Comparison of ENCODE assay signal across 8 cellular contexts in genomic region chr3:27134165-27134796, GRCh38.
DNase-seq lines count a peak whose midpoint lies in the region; ATAC-seq and TF ChIP-seq lines count a peak whose summit lies in the region.

No MANE protein-coding gene starts in this region.

- ATAC-seq in HG02759 (IDR thresholded peaks at IDR 0.05; ENCODE audit: unreplicated experiment) (peak; percentile 99), WTC11 (peak; percentile 94)

- DNase-seq in activated gamma-delta T cell treated with Interleukin-2 at 50 U/mL for 16 hours (peak; percentile 56), activated gamma-delta T cell (lab: John Stamatoyannopoulos, UW) (no peak), NCI-H1105 treated with DMSO at 0.1 percent for 48 hours (lab: John Stamatoyannopoulos, UW) (peak; percentile 56), WTC11 (ENCODE audit: low spot score) (peak; percentile 76), caudate nucleus (lab: John Stamatoyannopoulos, UW) (peak in 55 of 61 donors; percentile 1 to 68 (median 18)), kidney glomerular epithelial cell (lab: John Stamatoyannopoulos, UW) (peak; percentile 67)
- peak; percentile 51 to 52 for DNase-seq in stimulated activated CD4-positive, alpha-beta T cell treated with anti-CD3 and anti-CD28 coated beads, Interleukin-2, amount 100 ng/mL, for 48 hours

- POLR2A ChIA-PET in WTC11 (lab: Charles Lee), result no interaction called here

- H3K4me1 Mint-ChIP-seq in WTC11, result no peaks in the 10 kb centered on the region

- H3K36me3 Mint-ChIP-seq in WTC11, result no peaks in the 10 kb centered on the region

- no peak overlapping the region for H3K27ac Mint-ChIP-seq in WTC11

- peaks cover 3% of the 10 kb centered on the region for H3K9me3 Mint-ChIP-seq in WTC11

- H3K27ac ChIP-seq in caudate nucleus (ENCODE audit: low read depth, low read length), result no peak overlapping the region

- peak; percentile 74 for TF ChIP-seq CTCF in WTC11 (IDR thresholded peaks at IDR 0.05)

- H3K27me3 Mint-ChIP-seq in WTC11 (ENCODE audit: low read depth), result no peaks in the 10 kb centered on the region

- CTCF ChIA-PET in WTC11 (lab: Charles Lee), result interaction anchor here (1.0 to 3.1 kb wide), 10 partner anchors 9 to 220 kb away, joined by 3 to 30 read pairs (median 4); no protein-coding TSS in a partner anchor

- no peak overlapping the region for H3K4me3 Mint-ChIP-seq in WTC11

TF ChIP-seq in WTC11, 78 proteins besides CTCF, POLR2A, EP300 and RAD21:
- TF ChIP-seq PREB (CRISPR knock-in tag; IDR thresholded peaks at IDR 0.05; ENCODE audit: borderline replicate concordance) (no peak), ZNF671 (CRISPR knock-in tag; IDR thresholded peaks at IDR 0.05) (no peak), SOX15 (CRISPR knock-in tag; IDR thresholded peaks at IDR 0.05) (no peak), NR3C1 (CRISPR knock-in tag; conservative IDR thresholded peaks at IDR 0.05; ENCODE audit: low read depth) (no peak), ESRRA (CRISPR knock-in tag; IDR thresholded peaks at IDR 0.05; ENCODE audit: borderline replicate concordance) (no peak), SMAD3 (CRISPR knock-in tag; IDR thresholded peaks at IDR 0.05; ENCODE audit: borderline replicate concordance) (no peak), ZBTB43 (CRISPR knock-in tag; IDR thresholded peaks at IDR 0.05) (no peak), MYBL2 (CRISPR knock-in tag; IDR thresholded peaks at IDR 0.05) (no peak), ZNF232 (CRISPR knock-in tag; IDR thresholded peaks at IDR 0.05) (no peak), ZNF425 (CRISPR knock-in tag; conservative IDR thresholded peaks at IDR 0.05) (no peak), ZNF317 (CRISPR knock-in tag; IDR thresholded peaks at IDR 0.05; ENCODE audit: borderline replicate concordance, low read depth) (no peak), TCF7 (CRISPR knock-in tag; IDR thresholded peaks at IDR 0.05; ENCODE audit: low read depth) (no peak), NFE2L1 (CRISPR knock-in tag; IDR thresholded peaks at IDR 0.05) (no peak), PRDM15 (CRISPR knock-in tag; IDR thresholded peaks at IDR 0.05) (no peak), EMX1 (CRISPR knock-in tag; IDR thresholded peaks at IDR 0.05) (no peak), CREB1 (CRISPR knock-in tag; IDR thresholded peaks at IDR 0.05) (no peak), FOXK1 (CRISPR knock-in tag; IDR thresholded peaks at IDR 0.05) (no peak), GABPB1 (CRISPR knock-in tag; IDR thresholded peaks at IDR 0.05) (no peak), GRHL2 (CRISPR knock-in tag; IDR thresholded peaks at IDR 0.05; ENCODE audit: insufficient replicate concordance, severe bottlenecking) (no peak), ZNF281 (CRISPR knock-in tag; IDR thresholded peaks at IDR 0.05) (no peak)
